In genomic region chr3:186254676-186255665, GRCh38 we compare ENCODE assay signal across 9 cellular contexts.
DNase-seq lines count a peak whose midpoint lies in the region; ATAC-seq, FAIRE-seq and TF ChIP-seq lines count a peak whose summit lies in the region.
"Had no signal": no experiment of that assay in that cellular context is flagged by ENCODE, and none has a peak within 500 bp of the region (broad histone marks: within the 10 kb centered on the region; RNA-seq: fewer than 3 reads in every experiment).

No MANE protein-coding gene starts in this region.

- H3K9me1 ChIP-seq in K562 (ENCODE audit: control insufficient read depth, insufficient read depth, low read length) = no peaks in the 10 kb centered on the region

- CTCF ChIA-PET in K562 (lab: Yijun Ruan, JAX; ENCODE audit: low intra/inter-chr PET ratio) = no interaction called here

- intact Hi-C loops in K562 (cut with micrococcal nuclease) = loop anchor here (5.0 kb wide), 1 partner anchor 362 kb away; no protein-coding TSS in a partner anchor

- peak overlapping the region; percentile 75 to 88 (median 80) for H3K4me3 Mint-ChIP-seq in IgD-negative memory B cell
- no peak overlapping the region for H3K4me3 Mint-ChIP-seq in HFFc6

- H3K4me3 ChIP-seq in K562 = no peak overlapping the region
- H3K4me3 ChIP-seq in effector memory CD4-positive, alpha-beta T cell (ENCODE audit: insufficient read depth, low read depth, low read length, poor library complexity, severe bottlenecking) = no peak overlapping the region

- no peaks in the 10 kb centered on the region for H3K79me2 ChIP-seq in K562 (ENCODE audit: control insufficient read depth, insufficient read depth, low read length)

- H3K4me2 ChIP-seq in K562 (ENCODE audit: insufficient read depth, low read length) = no peak overlapping the region

- FAIRE-seq in GM12891 (lab: Jason Lieb, UNC) = peak; percentile 93
- no peak for FAIRE-seq in K562 (lab: Jason Lieb, UNC)
- FAIRE-seq: H1 had no signal

- in situ Hi-C loops in K562 (cut with MboI) = loop anchor here (5.0 kb wide), 1 partner anchor 287 kb away; the partner anchor contains the start of gene CRYGS

- H3K36me3 Mint-ChIP-seq in IgD-negative memory B cell (peaks cover 2% of the 10 kb centered on the region), HFFc6 (ENCODE audit: low read depth) (no peaks in the 10 kb centered on the region)

- H3K4me1 ChIP-seq in K562 (replicated peaks in 1 of 2; ENCODE audit: control insufficient read depth in 2 of 2, insufficient read depth in 2 of 2, low read length in 2 of 2) = peaks cover 4 to 7% of the 10 kb centered on the region in 2 experiments; a peak in 3 of 5 replicates
- H3K4me1 ChIP-seq in effector memory CD4-positive, alpha-beta T cell (ENCODE audit: control insufficient read depth, insufficient read depth, low read length, poor library complexity, severe bottlenecking) = no peaks in the 10 kb centered on the region

- DNase-seq in GM12891 (ENCODE audit: insufficient read length, low spot score) (peak; percentile 39), K562 (ENCODE audit: extremely low read depth in 1 of 4, low spot score in 3 of 4) (no peak), amniotic stem cell (lab: John Stamatoyannopoulos, UW) (no peak), NK-92 (lab: John Stamatoyannopoulos, UW; ENCODE audit: unreplicated experiment) (no peak), HFFc6 (no peak)
- DNase-seq in effector memory CD4-positive, alpha-beta T cell = no peak

- no peak overlapping the region for H3K27ac ChIP-seq in K562 (ENCODE audit: extremely low read depth, low read depth, low read length)
- H3K27ac ChIP-seq in effector memory CD4-positive, alpha-beta T cell (ENCODE audit: insufficient read depth, low read length, poor library complexity, severe bottlenecking) = no peak overlapping the region

- peaks cover 26 to 67% of the 10 kb centered on the region in 2 experiments; a peak in 4 of 5 replicates for H3K27me3 ChIP-seq in K562 (ENCODE audit: control insufficient read depth in 2 of 2, insufficient read depth in 2 of 2, low read length in 2 of 2)
- no peaks in the 10 kb centered on the region for H3K27me3 ChIP-seq in effector memory CD4-positive, alpha-beta T cell (replicated peaks; ENCODE audit: control insufficient read depth, insufficient read depth, low read length, poor library complexity, severe bottlenecking)

- TF ChIP-seq POLR2A in GM12891 (IDR thresholded peaks at IDR 0.05; ENCODE audit: low read depth, low read length) (peak; percentile 58; the same call in 1 of the 2 replicates), K562 (conservative IDR thresholded peaks at IDR 0.05) (no peak)

- no peaks in the 10 kb centered on the region for H3K9me3 ChIP-seq in K562 (replicated peaks; ENCODE audit: control insufficient read depth, insufficient read depth, low read depth, low read length)
- no peaks in the 10 kb centered on the region for H3K9me3 ChIP-seq in effector memory CD4-positive, alpha-beta T cell (ENCODE audit: control insufficient read depth, low read length)

- BruUV-seq in K562 (replicated peaks; lab: Mats Ljungman, UMichigan) = no TSS peak

- ATAC-seq in GM21515 (IDR thresholded peaks at IDR 0.05; ENCODE audit: unreplicated experiment) (peak; percentile 69), K562 (no peak)

- no peak for TF ChIP-seq EP300 in K562 (IDR thresholded peaks at IDR 0.05; ENCODE audit: low read length)

- H3K9ac ChIP-seq in K562 (ENCODE audit: insufficient read depth in 1 of 2, low read depth in 2 of 2, low read length in 2 of 2) = no peak overlapping the region

- H3K4me1 Mint-ChIP-seq in IgD-negative memory B cell (peaks cover 25 to 44% (median 31%) of the 10 kb centered on the region in 3 donors), HFFc6 (ENCODE audit: low read depth) (peaks cover 13% of the 10 kb centered on the region)

- H3K27me3 Mint-ChIP-seq in IgD-negative memory B cell (no peaks in the 10 kb centered on the region), HFFc6 (ENCODE audit: insufficient read depth) (peaks cover 45% of the 10 kb centered on the region)

- 0 out of 2 replicates have a peak, but pooled peaks cover 5% of the 10 kb centered on the region for H4K20me1 ChIP-seq in K562 (replicated peaks; ENCODE audit: control insufficient read depth, insufficient read depth, low read length)

- TF ChIP-seq CTCF in K562 (IDR thresholded peaks at IDR 0.05 in 2 of 3, conservative IDR thresholded peaks at IDR 0.05 in 1 of 3; ENCODE audit: insufficient read depth in 2 of 3, low read depth in 1 of 3, low read length in 3 of 3) = no peak
- no peak for TF ChIP-seq CTCF in HFFc6 (IDR thresholded peaks at IDR 0.05)

- no peak for TF ChIP-seq RAD21 in K562 (CRISPR knock-in tag; conservative IDR thresholded peaks at IDR 0.05 in 1 of 2, IDR thresholded peaks at IDR 0.05 in 1 of 2)

- H3K27ac Mint-ChIP-seq in IgD-negative memory B cell (peak overlapping the region; percentile 92 to 96 (median 95)), HFFc6 (no peak overlapping the region)

- H3K9me3 Mint-ChIP-seq in IgD-negative memory B cell (no peaks in the 10 kb centered on the region), HFFc6 (no peaks in the 10 kb centered on the region)

- POLR2A ChIA-PET in K562 (lab: Yijun Ruan, JAX) = interaction anchor here (0.6 to 1.1 kb wide), 3 partner anchors 49 to 268 kb away, joined by 3 read pairs; no protein-coding TSS in a partner anchor

- H2AFZ ChIP-seq in K562 (ENCODE audit: low read depth, low read length) = no peak overlapping the region

- WGBS in K562 (ENCODE audit: insufficient coverage, low coverage, missing lambda C conversion rate) = 4% methylated on average over 17 of the region's 17 CpGs

- no peaks in the 10 kb centered on the region for H3K36me3 ChIP-seq in K562 (ENCODE audit: control insufficient read depth, insufficient read depth, low read length)
- no peaks in the 10 kb centered on the region for H3K36me3 ChIP-seq in effector memory CD4-positive, alpha-beta T cell (ENCODE audit: control insufficient read depth, insufficient read depth, low read length)

TF ChIP-seq in GM12891, 5 proteins besides CTCF, POLR2A, EP300 and RAD21:
- peak; percentile 99 for TF ChIP-seq SPI1 (IDR thresholded peaks at IDR 0.05; ENCODE audit: low read depth, low read length)
- peak; percentile 29; the same call in 1 of the 2 replicates for TF ChIP-seq POLR2AphosphoS5 (IDR thresholded peaks at IDR 0.05; ENCODE audit: low read depth, low read length)
- no peak for TF ChIP-seq PAX5 (IDR thresholded peaks at IDR 0.05; ENCODE audit: insufficient read depth, low read length, severe bottlenecking)

TF ChIP-seq in K562, 482 proteins besides CTCF, POLR2A, EP300 and RAD21:
- TF ChIP-seq ETV1 (tag; conservative IDR thresholded peaks at IDR 0.05; ENCODE audit: low read depth) = peak; percentile 26; the same call in 1 of the 2 replicates
- peak; percentile 63 for TF ChIP-seq CTBP1 (IDR thresholded peaks at IDR 0.05; ENCODE audit: borderline replicate concordance)
- TF ChIP-seq ZNF134 (CRISPR knock-in tag; conservative IDR thresholded peaks at IDR 0.05) = no peak
